ENCODE assay signal across 26 cellular contexts in the genomic region with DNA sequence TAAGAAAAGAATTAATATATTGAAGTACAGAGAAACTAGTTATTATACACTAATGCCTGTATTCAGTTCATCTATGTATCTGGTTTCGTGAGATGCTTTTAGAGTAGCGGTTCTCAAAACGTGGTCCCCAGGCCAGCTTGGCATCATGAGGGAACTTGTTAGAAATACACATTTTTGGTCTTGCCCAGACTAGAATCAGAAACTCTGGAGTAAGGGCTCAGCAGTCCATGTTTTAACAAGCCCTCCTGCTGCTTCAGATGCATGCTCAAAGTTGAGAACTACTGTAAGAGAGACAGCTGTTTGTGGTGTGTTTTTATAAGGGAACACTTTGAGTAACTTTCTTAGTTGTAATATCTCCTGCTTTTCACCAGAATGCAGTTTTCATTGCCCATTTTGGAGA.
"Had no signal": no experiment of that assay in that cellular context is flagged by ENCODE, and none has a peak within 500 bp of the region (broad histone marks: within the 10 kb centered on the region; RNA-seq: fewer than 3 reads in every experiment).

No MANE protein-coding gene starts in this region.

- H3K27me3 ChIP-seq: colonic mucosa, heart left ventricle, left lung, neutrophil, right lobe of liver, upper lobe of left lung, vagina had no signal

- H3K4me3 ChIP-seq: colonic mucosa, heart left ventricle, left lung, lung, right lobe of liver, skin epidermis, thoracic aorta, upper lobe of left lung, vagina had no signal

- DNase-seq: activated CD4-positive, alpha-beta T cell treated with anti-CD3 and anti-CD28 coated beads for 36 hours; activated CD4-positive, CD25-positive, alpha-beta regulatory T cell; activated CD8-positive, alpha-beta memory T cell treated with anti-CD3 and anti-CD28 coated beads, Interleukin-2, amount 10 ng/mL, durations not matched to agents 7 days and 5 days; activated CD8-positive, alpha-beta T cell treated with anti-CD3 and anti-CD28 coated beads, Interleukin-2, amount 10 ng/mL, durations not matched to agents 7 days and 5 days; activated naive CD4-positive, alpha-beta T cell; activated T-cell treated with anti-CD3 and anti-CD28 coated beads, Interleukin-2, amount 50 U/mL, for 48 hours; colonic mucosa; effector CD8-positive, alpha-beta T cell; erythroblast; heart left ventricle; hypothalamus; immature natural killer cell; left lung; naive B cell; nephron progenitor cell; right lobe of liver; stimulated activated CD4-positive, alpha-beta T cell treated with anti-CD3 and anti-CD28 coated beads, Interleukin-12 subunit alpha, Interleukin-12 subunit beta, amount 100 ng/mL, for 4 hours; stimulated activated CD4-positive, alpha-beta T cell treated with anti-CD3 and anti-CD28 coated beads, Interleukin-4, amount 100 ng/mL, for 24 hours; T-cell; upper lobe of left lung had no signal

- H3K27ac ChIP-seq: colonic mucosa, heart left ventricle, left lung, neutrophil, right lobe of liver, skin epidermis, thoracic aorta, upper lobe of left lung, vagina had no signal

- FAIRE-seq: endometrium had no signal

- H3K9me3 ChIP-seq: colonic mucosa, left lung, neutrophil, right lobe of liver, thoracic aorta, upper lobe of left lung, vagina had no signal

- H3K4me1 ChIP-seq: colonic mucosa, right lobe of liver, upper lobe of left lung had no signal
